Comparison of ENCODE assay signal across 1 cellular context in genomic region chr17:29627951-29628350, GRCh38.
TF ChIP-seq lines count a peak whose summit lies in the region.

No MANE protein-coding gene starts in this region.

TF ChIP-seq in GM23338, 12 proteins besides CTCF, POLR2A, EP300 and RAD21:
- no peak for TF ChIP-seq ZNF114 (CRISPR knock-in tag; IDR thresholded peaks at IDR 0.05)
- TF ChIP-seq ETS1 (IDR thresholded peaks at IDR 0.05), result no peak
- TF ChIP-seq POLR2AphosphoS5 (IDR thresholded peaks at IDR 0.05; ENCODE audit: low read depth), result no peak
- no peak for TF ChIP-seq ZNF462 (CRISPR knock-in tag; IDR thresholded peaks at IDR 0.05)
TF ChIP-seq in GM23338: peak in this region for 0.
